Comparison of ENCODE assay signal across 24 cellular contexts in the genomic region with DNA sequence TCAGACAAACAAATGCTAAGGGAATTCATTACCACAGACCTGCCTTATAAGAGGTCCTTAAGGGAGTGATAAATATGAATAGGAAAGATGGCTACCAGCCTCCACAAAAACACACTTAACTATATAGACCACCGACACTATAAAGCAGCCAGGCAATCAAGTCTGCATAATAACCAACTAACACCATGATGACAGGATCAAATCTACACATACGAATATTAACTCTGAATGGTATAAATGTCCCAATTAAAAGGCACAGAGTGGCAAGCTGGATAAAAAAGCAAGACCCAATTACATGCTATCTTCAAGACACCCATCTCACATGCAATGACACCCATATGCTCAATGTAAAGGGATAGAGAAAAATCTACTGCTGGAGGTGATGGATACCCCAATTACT.
"Had no signal": no experiment of that assay in that cellular context is flagged by ENCODE, and none has a peak within 500 bp of the region (broad histone marks: within the 10 kb centered on the region; RNA-seq: fewer than 3 reads in every experiment).

No MANE protein-coding gene starts in this region.

- H3K36me3 ChIP-seq: colonic mucosa, gastrocnemius medialis, heart left ventricle, heart right ventricle had no signal

- DNase-seq: colonic mucosa; cortex of kidney; dermis blood vessel endothelial cell; dorsolateral prefrontal cortex; effector CD4-positive, alpha-beta T cell; effector CD8-positive, alpha-beta T cell; effector memory CD4-positive, alpha-beta T cell; effector memory CD8-positive, alpha-beta T cell; endodermal cell; erythroblast; esophagus squamous epithelium; foreskin fibroblast; foreskin keratinocyte; foreskin melanocyte; gastrocnemius medialis; glutamatergic neuron; head of caudate nucleus; heart left ventricle; heart right ventricle had no signal

- FAIRE-seq: endothelial cell of umbilical vein had no signal

- H3K9me3 ChIP-seq: colonic mucosa, esophagus muscularis mucosa, gastrocnemius medialis had no signal

- H3K27me3 ChIP-seq: colonic mucosa, dorsolateral prefrontal cortex, esophagus muscularis mucosa, esophagus squamous epithelium, foreskin keratinocyte, gastrocnemius medialis, gastroesophageal sphincter, heart left ventricle, heart right ventricle had no signal

- H3K4me1 ChIP-seq: colonic mucosa, esophagus muscularis mucosa, esophagus squamous epithelium, foreskin keratinocyte, gastrocnemius medialis, gastroesophageal sphincter, heart left ventricle, heart right ventricle had no signal

- H3K27ac ChIP-seq: colonic mucosa, coronary artery, dorsolateral prefrontal cortex, epithelial cell of prostate, esophagus muscularis mucosa, esophagus squamous epithelium, foreskin keratinocyte, gastrocnemius medialis, gastroesophageal sphincter, heart left ventricle, heart right ventricle had no signal

- H3K4me3 ChIP-seq: colonic mucosa, coronary artery, dorsolateral prefrontal cortex, esophagus muscularis mucosa, esophagus squamous epithelium, gastrocnemius medialis, gastroesophageal sphincter, heart left ventricle, heart right ventricle had no signal
